In the genomic region with DNA sequence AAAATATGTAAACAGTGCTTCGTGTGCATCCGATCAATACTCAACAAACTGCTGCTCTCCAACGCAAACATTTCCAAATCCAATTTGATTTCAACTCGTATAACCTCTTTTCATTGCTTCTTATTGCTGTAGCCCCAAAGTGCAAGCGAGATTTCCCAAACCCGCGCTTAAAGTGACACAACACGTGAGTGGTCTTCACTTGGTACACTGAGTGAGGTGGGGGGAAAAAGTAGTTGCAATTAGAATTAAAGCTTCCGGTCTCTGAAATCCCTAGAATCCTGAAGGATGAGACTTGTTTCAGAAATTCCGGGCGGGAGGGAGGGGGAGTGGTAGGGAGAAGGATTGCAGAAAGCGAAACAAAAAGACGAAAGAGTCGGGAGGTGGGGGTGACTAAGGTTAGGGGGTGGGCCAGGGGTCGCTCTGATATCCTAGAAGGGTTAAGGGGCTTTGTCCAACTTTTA, we compare ENCODE assay signal across 8 cellular contexts.
A peak's percentile ranks its signal among the peaks of the same experiment; 100 is the strongest.
DNase-seq lines count a peak whose midpoint lies in the region; ATAC-seq, FAIRE-seq and TF ChIP-seq lines count a peak whose summit lies in the region.

No MANE protein-coding gene starts in this region.

- RAD21 ChIA-PET in GM12878 (lab: Charles Lee; ENCODE audit: unreplicated experiment) = no interaction called here

- 0% methylated on average over 15 of the region's 15 CpGs for WGBS in GM12878 (ENCODE audit: insufficient coverage, insufficient replicate concordance, low lambda C conversion rate, missing lambda C conversion rate)

- H3K9me3 ChIP-seq in AG04450 (ENCODE audit: control insufficient read depth, insufficient read depth, low read length) = no peaks in the 10 kb centered on the region; the same call in 1 of the 2 replicates
- no peaks in the 10 kb centered on the region for H3K9me3 ChIP-seq in HUES48 (ENCODE audit: control insufficient read depth, insufficient read depth, low read length)
- no peaks in the 10 kb centered on the region for H3K9me3 ChIP-seq in GM12878 (replicated peaks; ENCODE audit: control insufficient read depth, insufficient read depth, low read length)

- no peak for TF ChIP-seq EP300 in GM12878 (IDR thresholded peaks at IDR 0.05; ENCODE audit: borderline replicate concordance in 1 of 2, control insufficient read depth in 1 of 2, low read depth in 2 of 2, low read length in 2 of 2)

- CTCF ChIA-PET in AG04450 (lab: Charles Lee) = no interaction called here
- CTCF ChIA-PET in GM12878 (lab: Yijun Ruan, JAX) = no interaction called here

- no peaks in the 10 kb centered on the region for H3K9me3 Mint-ChIP-seq in immature natural killer cell
- no peaks in the 10 kb centered on the region for H3K9me3 Mint-ChIP-seq in stimulated activated effector memory CD8-positive, alpha-beta T cell treated with anti-CD3 and anti-CD28 coated beads, Interleukin-12 subunit alpha, Interleukin-12 subunit beta, amount 100 ng/mL, for 72 hours

- ATAC-seq in GM12878 (no peak), HG03565 (IDR thresholded peaks at IDR 0.05; ENCODE audit: unreplicated experiment) (no peak)
- ATAC-seq in stimulated activated effector memory CD8-positive, alpha-beta T cell treated with anti-CD3 and anti-CD28 coated beads, Interleukin-12 subunit alpha, Interleukin-12 subunit beta, amount 100 ng/mL, for 72 hours = no peak

- TF ChIP-seq CTCF in AG04450 (IDR thresholded peaks at IDR 0.05; ENCODE audit: low read depth, low read length) (no peak), GM12878 (IDR thresholded peaks at IDR 0.05 in 2 of 3, conservative IDR thresholded peaks at IDR 0.05 in 1 of 3; ENCODE audit: control insufficient read depth in 2 of 3, extremely low read depth in 1 of 3, insufficient read depth in 1 of 3, low read depth in 3 of 3, low read length in 3 of 3) (no peak)

- H3K27me3 ChIP-seq in AG04450 (ENCODE audit: control insufficient read depth, insufficient read depth, low read length) (no peaks in the 10 kb centered on the region), HUES48 (ENCODE audit: control insufficient read depth, insufficient read depth, low read length) (peaks cover 53% of the 10 kb centered on the region), GM12878 (replicated peaks in 1 of 2; ENCODE audit: control insufficient read depth in 2 of 2, insufficient read depth in 2 of 2, low read length in 1 of 2) (peaks cover 22 to 23% of the 10 kb centered on the region in 2 experiments)

- DNase-seq in AG04450 (ENCODE audit: low read depth, low spot score) (no peak), GM12878 (ENCODE audit: low read depth, low spot score) (no peak), immature natural killer cell (peak in 1 of 3 donors; percentile 2), NCI-H446 (lab: John Stamatoyannopoulos, UW) (no peak), NCI-H128 (lab: John Stamatoyannopoulos, UW; ENCODE audit: unreplicated experiment) (no peak)
- DNase-seq in stimulated activated effector memory CD8-positive, alpha-beta T cell treated with anti-CD3 and anti-CD28 coated beads, Interleukin-12 subunit alpha, Interleukin-12 subunit beta, amount 100 ng/mL, for 72 hours (ENCODE audit: low spot score in 2 of 2) = no peak

- peaks cover 12 to 35% (median 17%) of the 10 kb centered on the region in 3 donors for H3K27me3 Mint-ChIP-seq in immature natural killer cell (ENCODE audit: low read depth in 3 of 3)

- H3K4me3 ChIP-seq in AG04450 (ENCODE audit: low read depth, low read length) = peak overlapping the region; percentile 88
- peak overlapping the region; percentile 85 for H3K4me3 ChIP-seq in HUES48 (ENCODE audit: low read depth, low read length)
- H3K4me3 ChIP-seq in GM12878 = peak overlapping the region; percentile 66; the same call in 1 of the 2 replicates

- no peaks in the 10 kb centered on the region for H3K36me3 Mint-ChIP-seq in immature natural killer cell
- no peaks in the 10 kb centered on the region for H3K36me3 Mint-ChIP-seq in stimulated activated effector memory CD8-positive, alpha-beta T cell treated with anti-CD3 and anti-CD28 coated beads, Interleukin-12 subunit alpha, Interleukin-12 subunit beta, amount 100 ng/mL, for 72 hours

- H3K27ac Mint-ChIP-seq in immature natural killer cell = no peak overlapping the region
- H3K27ac Mint-ChIP-seq in stimulated activated effector memory CD8-positive, alpha-beta T cell treated with anti-CD3 and anti-CD28 coated beads, Interleukin-12 subunit alpha, Interleukin-12 subunit beta, amount 100 ng/mL, for 72 hours = no peak overlapping the region

- H3K4me3 Mint-ChIP-seq in immature natural killer cell = peak overlapping the region; percentile 83 to 92 (median 88)
- H3K4me3 Mint-ChIP-seq in stimulated activated effector memory CD8-positive, alpha-beta T cell treated with anti-CD3 and anti-CD28 coated beads, Interleukin-12 subunit alpha, Interleukin-12 subunit beta, amount 100 ng/mL, for 72 hours = peak overlapping the region; percentile 74

- TF ChIP-seq POLR2A in GM12878 (IDR thresholded peaks at IDR 0.05; ENCODE audit: low read depth, low read length) = no peak

- no peak for FAIRE-seq in GM12878 (lab: Jason Lieb, UNC)

- no peaks in the 10 kb centered on the region for H3K79me2 ChIP-seq in GM12878 (ENCODE audit: control insufficient read depth, insufficient read depth, low read length)

- H3K9ac ChIP-seq in HUES48 (ENCODE audit: low read depth, low read length) (0 out of 2 replicates have a peak overlapping the region, but pooled peaks have one; percentile 26), GM12878 (ENCODE audit: control insufficient read depth, insufficient read depth, low read length) (no peak overlapping the region; the same call in 1 of the 2 replicates)

- no peaks in the 10 kb centered on the region for H4K20me1 ChIP-seq in GM12878 (ENCODE audit: control insufficient read depth, insufficient read depth)

- intact Hi-C loops in GM12878 (cut with micrococcal nuclease; ENCODE audit: unreplicated experiment) = no loop called here

- H2AFZ ChIP-seq in GM12878 (ENCODE audit: control insufficient read depth, low read depth, low read length) = no peak overlapping the region

- peaks cover 18 to 46% of the 10 kb centered on the region in 2 donors for H3K4me1 Mint-ChIP-seq in immature natural killer cell
- peaks cover 31% of the 10 kb centered on the region for H3K4me1 Mint-ChIP-seq in stimulated activated effector memory CD8-positive, alpha-beta T cell treated with anti-CD3 and anti-CD28 coated beads, Interleukin-12 subunit alpha, Interleukin-12 subunit beta, amount 100 ng/mL, for 72 hours

- H3K4me1 ChIP-seq in HUES48 (ENCODE audit: control insufficient read depth, insufficient read depth, low read length) (peaks cover 50% of the 10 kb centered on the region), GM12878 (ENCODE audit: control insufficient read depth, insufficient read depth, low read length) (no peaks in the 10 kb centered on the region)

- peak overlapping the region; percentile 74 for H3K4me2 ChIP-seq in GM12878 (ENCODE audit: control insufficient read depth, insufficient read depth)

- TF ChIP-seq RAD21 in GM12878 (IDR thresholded peaks at IDR 0.05; ENCODE audit: insufficient read depth, low read depth, low read length) = no peak

- POLR2A ChIA-PET in AG04450 (lab: Yijun Ruan, JAX) = interaction anchor here (0.6 to 1.0 kb wide), 3 partner anchors 74 to 227 kb away, joined by 3 to 5 read pairs (median 4); no protein-coding TSS in a partner anchor
- POLR2A ChIA-PET in GM12878 (lab: Charles Lee) = no interaction called here

- BruUV-seq in GM12878 (replicated peaks; lab: Mats Ljungman, UMichigan) = no TSS peak

- H3K27ac ChIP-seq in AG04450 (ENCODE audit: low read depth, low read length) (peak overlapping the region; percentile 90), HUES48 (ENCODE audit: low read depth, low read length) (peak overlapping the region; percentile 85), GM12878 (ENCODE audit: control insufficient read depth, insufficient read depth) (no peak overlapping the region)

- H3K36me3 ChIP-seq in HUES48 (ENCODE audit: control insufficient read depth, insufficient read depth, low read length) (no peaks in the 10 kb centered on the region), GM12878 (ENCODE audit: control insufficient read depth in 2 of 2, insufficient read depth in 2 of 2, low read length in 1 of 2) (no peaks in the 10 kb centered on the region)

- in situ Hi-C loops in GM12878 (cut with MboI) = no loop called here

- SMC1A ChIA-PET in GM12878 (lab: Charles Lee; ENCODE audit: uncharacterized antibody, unreplicated experiment) = no interaction called here

TF ChIP-seq in GM12878, 131 proteins besides CTCF, POLR2A, EP300 and RAD21 (continues in another document):
- no peak for TF ChIP-seq CREB1 (IDR thresholded peaks at IDR 0.05; ENCODE audit: low read depth)
- no peak for TF ChIP-seq POLR2AphosphoS5 (IDR thresholded peaks at IDR 0.05; ENCODE audit: low read length)
- TF ChIP-seq KAT2A (conservative IDR thresholded peaks at IDR 0.05; ENCODE audit: control insufficient read depth, low read depth, low read length) = no peak
- no peak for TF ChIP-seq ESRRA (IDR thresholded peaks at IDR 0.05; ENCODE audit: low read length)
- TF ChIP-seq, protein P1, sequence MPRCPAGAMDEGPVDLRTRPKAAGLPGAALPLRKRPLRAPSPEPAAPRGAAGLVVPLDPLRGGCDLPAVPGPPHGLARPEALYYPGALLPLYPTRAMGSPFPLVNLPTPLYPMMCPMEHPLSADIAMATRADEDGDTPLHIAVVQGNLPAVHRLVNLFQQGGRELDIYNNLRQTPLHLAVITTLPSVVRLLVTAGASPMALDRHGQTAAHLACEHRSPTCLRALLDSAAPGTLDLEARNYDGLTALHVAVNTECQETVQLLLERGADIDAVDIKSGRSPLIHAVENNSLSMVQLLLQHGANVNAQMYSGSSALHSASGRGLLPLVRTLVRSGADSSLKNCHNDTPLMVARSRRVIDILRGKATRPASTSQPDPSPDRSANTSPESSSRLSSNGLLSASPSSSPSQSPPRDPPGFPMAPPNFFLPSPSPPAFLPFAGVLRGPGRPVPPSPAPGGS (IDR thresholded peaks at IDR 0.05; ENCODE audit: borderline replicate concordance, insufficient read depth, low read depth, low read length, poor library complexity, severe bottlenecking) = no peak
- TF ChIP-seq SUPT20H (IDR thresholded peaks at IDR 0.05; ENCODE audit: borderline replicate concordance, control insufficient read depth, low read depth, low read length) = no peak
- TF ChIP-seq HCFC1 (IDR thresholded peaks at IDR 0.05; ENCODE audit: low read length) = no peak
- no peak for TF ChIP-seq CBX5 (IDR thresholded peaks at IDR 0.05; ENCODE audit: low read depth)
